Comparison of ENCODE assay signal across 11 cellular contexts in the genomic region with DNA sequence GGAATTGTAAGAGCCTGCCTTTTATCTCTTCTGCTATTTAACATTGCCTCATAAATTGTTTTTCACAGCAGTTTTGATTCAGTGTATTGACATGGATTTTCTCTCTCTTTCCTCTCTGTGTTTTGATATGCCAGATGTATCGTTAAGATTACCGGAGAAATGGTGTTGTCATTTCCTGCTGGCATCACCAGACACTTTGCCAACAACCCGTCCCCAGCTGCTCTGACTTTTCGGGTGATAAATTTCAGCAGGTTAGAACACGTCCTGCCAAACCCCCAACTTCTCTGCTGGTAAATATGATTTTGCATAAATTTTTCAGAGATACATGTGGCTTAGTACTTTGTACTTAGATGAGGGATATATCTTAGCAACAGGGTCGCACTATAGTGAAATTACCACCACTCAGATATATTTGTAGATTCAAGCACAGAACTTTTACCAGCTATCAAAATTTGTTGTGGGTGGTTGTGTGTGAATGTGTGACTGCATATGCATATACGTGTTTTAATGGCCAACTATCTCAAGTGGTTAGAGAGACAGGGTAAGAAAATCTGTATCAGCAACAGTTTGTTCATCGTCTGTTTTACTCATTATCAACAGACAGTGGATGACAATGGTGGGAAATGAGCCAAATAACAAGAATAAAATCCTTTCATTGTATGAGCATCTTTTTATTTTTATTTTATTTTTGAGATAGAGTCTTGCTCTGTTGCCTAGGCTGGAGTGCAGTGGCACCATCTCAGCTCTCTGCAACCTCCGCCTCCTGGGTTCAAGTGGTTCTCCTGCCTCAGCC. TPM values are rescaled to one million over a fixed set of nuclear protein-coding genes. Genes with fewer than 3 reads are reported as not detected.
A peak's percentile ranks its signal among the peaks of the same experiment; 100 is the strongest.
DNase-seq lines count a peak whose midpoint lies in the region; ATAC-seq and TF ChIP-seq lines count a peak whose summit lies in the region.
"Had no signal": no experiment of that assay in that cellular context is flagged by ENCODE, and none has a peak within 500 bp of the region (broad histone marks: within the 10 kb centered on the region; RNA-seq: fewer than 3 reads in every experiment).

No MANE protein-coding gene starts in this region.

- H3K36me3 ChIP-seq in lower lobe of right lung: no peaks in the 10 kb centered on the region

- H3K4me3 ChIP-seq in lower lobe of right lung: no peak overlapping the region

- intact Hi-C loops in lower lobe of right lung (cut with DNase I): no loop called here

- peak; percentile 39 for DNase-seq in activated CD4-positive, alpha-beta T cell treated with anti-CD3 and anti-CD28 coated beads for 48 hours
- DNase-seq in activated CD4-positive, alpha-beta T cell treated with anti-CD3 and anti-CD28 coated beads for 1 hour: no peak
- DNase-seq in UCSD-AML1 (lab: John Stamatoyannopoulos, UW; ENCODE audit: unreplicated experiment) (peak; percentile 47), lower lobe of right lung (no peak), occipital lobe (lab: John Stamatoyannopoulos, UW) (no peak)
- DNase-seq: immature natural killer cell, nucleus accumbens had no signal

- no peak for TF ChIP-seq CTCF in lower lobe of right lung (IDR thresholded peaks at IDR 0.05)

- H3K27me3 ChIP-seq in lower lobe of right lung (ENCODE audit: low read depth): no peaks in the 10 kb centered on the region

- H3K9me3 ChIP-seq in lower lobe of right lung: no peaks in the 10 kb centered on the region

- peaks cover 8% of the 10 kb centered on the region for H3K4me1 ChIP-seq in lower lobe of right lung

- H3K27ac ChIP-seq in lower lobe of right lung: peak overlapping the region; percentile 32
- H3K27ac ChIP-seq: KMS-11 had no signal

- ATAC-seq in HG03432 (IDR thresholded peaks at IDR 0.05; ENCODE audit: unreplicated experiment): peak; percentile 40
- ATAC-seq in lower lobe of right lung: no peak
- no peak for ATAC-seq in HG03139 (IDR thresholded peaks at IDR 0.05; ENCODE audit: unreplicated experiment)
- no peak for ATAC-seq in HG02970 (IDR thresholded peaks at IDR 0.05; ENCODE audit: low FRiP score, unreplicated experiment)

RNA-seq across cellular contexts. Expression of a gene that starts 22.9 kb away (rescaled TPM):
- 5.9 TPM for total RNA-seq in lower lobe of right lung
- 3.6 TPM for total RNA-seq in occipital lobe

Comparison
In these comparisons a context has a peak if more than half of its experiments do, and no peak if none do; other contexts are left out.
1. DNase-seq: peak in activated CD4-positive, alpha-beta T cell treated with anti-CD3 and anti-CD28 coated beads for 48 hours (single experiment) and UCSD-AML1 (single experiment); none in activated CD4-positive, alpha-beta T cell treated with anti-CD3 and anti-CD28 coated beads for 1 hour (single experiment), lower lobe of right lung (single experiment) and occipital lobe (single experiment).